Comparison of ENCODE assay signal across 9 cellular contexts in genomic region chr2:202237787-202238233, GRCh38. TPM values are rescaled to one million over a fixed set of nuclear protein-coding genes. Genes with fewer than 3 reads are reported as not detected.
A peak's percentile ranks its signal among the peaks of the same experiment; 100 is the strongest.
DNase-seq lines count a peak whose midpoint lies in the region; ATAC-seq, FAIRE-seq and TF ChIP-seq lines count a peak whose summit lies in the region.
"Had no signal": no experiment of that assay in that cellular context is flagged by ENCODE, and none has a peak within 500 bp of the region (broad histone marks: within the 10 kb centered on the region; RNA-seq: fewer than 3 reads in every experiment).

No MANE protein-coding gene starts in this region.

- intact Hi-C loops in kidney (cut with DNase I): no loop called here

- peak overlapping the region; percentile 85 to 92 for H3K9ac ChIP-seq in kidney (ENCODE audit: low read length in 2 of 2)

- H3K27ac ChIP-seq in CD8-positive, alpha-beta memory T cell (ENCODE audit: low read depth, low read length): peak overlapping the region; percentile 60
- peak overlapping the region; percentile 88 for H3K27ac ChIP-seq in kidney (ENCODE audit: low read depth in 2 of 2, low read length in 2 of 2)

- H3K9me3 ChIP-seq in CD8-positive, alpha-beta memory T cell (ENCODE audit: low read length): no peaks in the 10 kb centered on the region
- H3K9me3 ChIP-seq in kidney (ENCODE audit: control insufficient read depth in 1 of 2, low read length in 2 of 2): no peaks in the 10 kb centered on the region

- peaks cover 32 to 50% (median 43%) of the 10 kb centered on the region in 3 donors for H3K4me1 Mint-ChIP-seq in CD8-positive, alpha-beta memory T cell
- peaks cover 37% of the 10 kb centered on the region for H3K4me1 Mint-ChIP-seq in central memory CD8-positive, alpha-beta T cell

- POLR2A ChIA-PET in CD8-positive, alpha-beta memory T cell (lab: Charles Lee): interaction anchor here (0.6 to 2.1 kb wide), 2 partner anchors 27 to 29 kb away, joined by 4 to 5 read pairs; no protein-coding TSS in a partner anchor

- H3K4me1 ChIP-seq in CD8-positive, alpha-beta memory T cell (ENCODE audit: insufficient read depth, low read length): peaks cover 20% of the 10 kb centered on the region
- H3K4me1 ChIP-seq in kidney (ENCODE audit: control insufficient read depth in 1 of 2, insufficient read depth in 1 of 2, low read depth in 1 of 2, low read length in 2 of 2): peaks cover 3 to 11% of the 10 kb centered on the region in 2 donors

- peak overlapping the region; percentile 78 to 97 (median 90) for H3K27ac Mint-ChIP-seq in CD8-positive, alpha-beta memory T cell
- peak overlapping the region; percentile 97 for H3K27ac Mint-ChIP-seq in central memory CD8-positive, alpha-beta T cell (ENCODE audit: low read depth)

- H3K36me3 Mint-ChIP-seq in CD8-positive, alpha-beta memory T cell: peaks cover 0 to 15% (median 0%) of the 10 kb centered on the region in 3 donors
- H3K36me3 Mint-ChIP-seq in central memory CD8-positive, alpha-beta T cell (ENCODE audit: insufficient read depth): peaks cover 10% of the 10 kb centered on the region

- no peak for FAIRE-seq in RCC 7860 (lab: Jason Lieb, UNC)
- no peak for FAIRE-seq in kidney (lab: Jason Lieb, UNC)
- FAIRE-seq: colon had no signal

- H3K27me3 ChIP-seq in CD8-positive, alpha-beta memory T cell (ENCODE audit: insufficient read depth, low read length, poor library complexity, severe bottlenecking): no peaks in the 10 kb centered on the region

- peaks cover 0 to 3% of the 10 kb centered on the region in 2 donors for H3K27me3 Mint-ChIP-seq in CD8-positive, alpha-beta memory T cell
- H3K27me3 Mint-ChIP-seq in central memory CD8-positive, alpha-beta T cell: no peaks in the 10 kb centered on the region

- ATAC-seq in GM19025 (IDR thresholded peaks at IDR 0.05; ENCODE audit: low read depth, unreplicated experiment) (peak; percentile 33), HG03135 (IDR thresholded peaks at IDR 0.05; ENCODE audit: unreplicated experiment) (peak; percentile 45)
- ATAC-seq in central memory CD8-positive, alpha-beta T cell (replicated peaks; ENCODE audit: extremely low read depth, poor library complexity, severe bottlenecking): peak; percentile 45

- DNase-seq in CD8-positive, alpha-beta memory T cell: peak in 1 of 5 donors; percentile 1
- DNase-seq in RCC 7860 (ENCODE audit: low spot score): peak; percentile 21
- DNase-seq in central memory CD8-positive, alpha-beta T cell (ENCODE audit: low spot score in 2 of 2): peak in 1 of 2 donors; percentile 19
- no peak for DNase-seq in kidney
- DNase-seq in stimulated activated CD4-positive, alpha-beta T cell treated with anti-CD3 and anti-CD28 coated beads, TNF-alpha, amount 100 ng/mL, for 24 hours (ENCODE audit: low read depth in 3 of 3): peak in 2 of 3 experiments; percentile 1 to 7
- no peak for DNase-seq in NOMO-1 treated with dmso at 0.1 percent for 144 hours (lab: John Stamatoyannopoulos, UW; ENCODE audit: unreplicated experiment)

- no peaks in the 10 kb centered on the region for H3K9me3 Mint-ChIP-seq in CD8-positive, alpha-beta memory T cell
- H3K9me3 Mint-ChIP-seq in central memory CD8-positive, alpha-beta T cell: no peaks in the 10 kb centered on the region

- H3K4me3 ChIP-seq in CD8-positive, alpha-beta memory T cell (ENCODE audit: low read length): peak overlapping the region; percentile 60
- peak overlapping the region; percentile 98 to 99 for H3K4me3 ChIP-seq in kidney (ENCODE audit: low read length in 2 of 2)

- no peak for TF ChIP-seq CTCF in kidney (IDR thresholded peaks at IDR 0.05; ENCODE audit: borderline replicate concordance, extremely low read depth, insufficient read depth)

- peak overlapping the region; percentile 93 to 100 (median 96) for H3K4me3 Mint-ChIP-seq in CD8-positive, alpha-beta memory T cell
- H3K4me3 Mint-ChIP-seq in central memory CD8-positive, alpha-beta T cell: peak overlapping the region; percentile 98

- no peaks in the 10 kb centered on the region for H3K36me3 ChIP-seq in CD8-positive, alpha-beta memory T cell (ENCODE audit: insufficient read depth, low read length)
- H3K36me3 ChIP-seq in kidney (ENCODE audit: control insufficient read depth in 1 of 2, insufficient read depth in 2 of 2, low read length in 2 of 2): no peaks in the 10 kb centered on the region

- CTCF ChIA-PET in CD8-positive, alpha-beta memory T cell (lab: Charles Lee): no interaction called here

RNA-seq across cellular contexts. Expression of gene SUMO1, which starts 0.6 kb away (rescaled TPM):
- total RNA-seq in CD8-positive, alpha-beta memory T cell: 100 to 1,000 TPM; 118 TPM
- polyA plus RNA-seq in CD8-positive, alpha-beta memory T cell: 148 TPM
- total RNA-seq in kidney: 81.7 TPM
- 170 TPM for polyA plus RNA-seq in kidney (ENCODE audit: insufficient read depth, low read depth, low replicate concordance)

RNA-seq across cellular contexts. Expression of gene NOP58, which starts 27.8 kb away (rescaled TPM):
- total RNA-seq in CD8-positive, alpha-beta memory T cell: 100 to 1,000 TPM; 216 to 221 TPM
- 94.3 TPM for polyA plus RNA-seq in CD8-positive, alpha-beta memory T cell
- total RNA-seq in kidney: 57.1 TPM
- polyA plus RNA-seq in kidney (ENCODE audit: insufficient read depth, low read depth, low replicate concordance): 38.6 TPM

Comparison
In these comparisons a context has a peak if more than half of its experiments do, and no peak if none do; other contexts are left out.
1. DNase-seq: peak in RCC 7860 (single experiment) and stimulated activated CD4-positive, alpha-beta T cell treated with anti-CD3 and anti-CD28 coated beads, TNF-alpha, amount 100 ng/mL, for 24 hours (2 of 3); none in kidney (single experiment) and NOMO-1 treated with dmso at 0.1 percent for 144 hours (single experiment).
2. Peak in every context shown above with its lines, with median percentiles within 50 percentile points of each other: ATAC-seq.